In the genomic region with DNA sequence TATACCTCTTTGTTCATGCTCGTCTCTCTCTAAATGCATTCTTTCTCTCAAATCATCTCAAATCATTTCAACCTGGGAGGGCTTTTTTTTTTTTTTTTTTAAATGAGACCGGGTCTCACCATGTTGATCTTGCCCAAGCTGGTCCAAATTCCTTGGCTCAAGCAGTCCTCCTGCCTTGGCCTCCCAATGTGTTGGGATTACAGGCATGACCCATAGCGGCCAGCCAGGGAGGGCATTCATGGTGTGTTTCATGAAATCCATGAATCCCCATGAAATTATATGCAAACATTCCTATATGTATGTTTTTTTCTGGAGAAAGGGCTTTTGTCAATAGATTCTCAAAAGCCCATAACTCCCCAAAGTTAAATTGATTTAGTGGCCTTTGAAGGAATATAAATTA, we compare ENCODE assay signal across 30 cellular contexts.
"Had no signal": no experiment of that assay in that cellular context is flagged by ENCODE, and none has a peak within 500 bp of the region (broad histone marks: within the 10 kb centered on the region; RNA-seq: fewer than 3 reads in every experiment).

No MANE protein-coding gene starts in this region.

- H3K9me3 Mint-ChIP-seq: activated naive CD4-positive, alpha-beta T cell treated with anti-CD3 and anti-CD28 coated beads for 36 hours had no signal

- ATAC-seq: activated CD8-positive, alpha-beta T cell treated with anti-CD3 and anti-CD28 coated beads for 36 hours; body of pancreas; PC-3 had no signal

- H3K27me3 Mint-ChIP-seq: activated CD4-positive, alpha-beta T cell treated with anti-CD3 and anti-CD28 coated beads, Interleukin-2, amount 10 ng/mL, durations not matched to agents 24 days and 14 days; activated CD8-positive, alpha-beta T cell treated with anti-CD3 and anti-CD28 coated beads for 36 hours; activated naive CD8-positive, alpha-beta T cell treated with anti-CD3 and anti-CD28 coated beads, Interleukin-2, amount 10 ng/mL, durations not matched to agents 7 days and 5 days; IgD-negative memory B cell had no signal

- DNase-seq: activated CD4-positive, alpha-beta T cell treated with anti-CD3 and anti-CD28 coated beads, Interleukin-2, amount 10 ng/mL, durations not matched to agents 24 days and 14 days; activated CD4-positive, alpha-beta T cell treated with anti-CD3 and anti-CD28 coated beads, Interleukin-2, amount 50 U/mL, for 4 hours; activated CD8-positive, alpha-beta T cell treated with anti-CD3 and anti-CD28 coated beads for 36 hours; activated gamma-delta T cell treated with Interleukin-2 at 50 U/mL for 16 hours; activated naive CD4-positive, alpha-beta T cell treated with anti-CD3 and anti-CD28 coated beads for 36 hours; activated naive CD8-positive, alpha-beta T cell treated with anti-CD3 and anti-CD28 coated beads, Interleukin-2, amount 10 ng/mL, durations not matched to agents 7 days and 5 days; activated T-cell treated with anti-CD3 and anti-CD28 coated beads, Interleukin-2, amount 50 U/mL, for 1 hour; adrenal gland; body of pancreas; Karpas-422; KBM-7; MG63; NCI-H1048; NCI-H1105 treated with DMSO at 0.1 percent for 48 hours; NCI-H1436; NCI-H1694; NCI-H1930; NCI-H2081 treated with DMSO at 0.1 percent for 48 hours; NCI-H226; NCI-H446 treated with DMSO at 0.1 percent for 48 hours; NCI-H524; PC-3; Peyer's patch; RPMI8226; SIG-M5; SW 1271 had no signal

- H3K27ac Mint-ChIP-seq: activated CD4-positive, alpha-beta T cell treated with anti-CD3 and anti-CD28 coated beads, Interleukin-2, amount 10 ng/mL, durations not matched to agents 24 days and 14 days; activated CD8-positive, alpha-beta T cell treated with anti-CD3 and anti-CD28 coated beads for 36 hours; activated naive CD4-positive, alpha-beta T cell treated with anti-CD3 and anti-CD28 coated beads for 36 hours; activated naive CD8-positive, alpha-beta T cell treated with anti-CD3 and anti-CD28 coated beads, Interleukin-2, amount 10 ng/mL, durations not matched to agents 7 days and 5 days; activated T-helper 1 cell treated with anti-CD3 and anti-CD28 coated beads, Interleukin-12 subunit alpha, Interleukin-12 subunit beta, Interleukin-2, Interleukin-4 antibody, amounts not matched to agents 30 ng/mL and 10 ng/mL and 1 ng/mL, durations not matched to agents 14 hours and 24 hours and 36 hours; IgD-negative memory B cell; T-helper 2 cell treated with Interferon-gamma antibody and Interleukin-4, amounts not matched to agents 5 μg/mL and 100 μg/mL, for 36 hours had no signal

- H3K9me3 ChIP-seq: adrenal gland, body of pancreas, breast epithelium, MG63, Peyer's patch had no signal

- H3K4me3 Mint-ChIP-seq: activated CD4-positive, alpha-beta T cell treated with anti-CD3 and anti-CD28 coated beads, Interleukin-2, amount 10 ng/mL, durations not matched to agents 24 days and 14 days; activated CD8-positive, alpha-beta T cell treated with anti-CD3 and anti-CD28 coated beads for 36 hours; activated naive CD4-positive, alpha-beta T cell treated with anti-CD3 and anti-CD28 coated beads for 36 hours; activated naive CD8-positive, alpha-beta T cell treated with anti-CD3 and anti-CD28 coated beads, Interleukin-2, amount 10 ng/mL, durations not matched to agents 7 days and 5 days; activated T-helper 1 cell treated with anti-CD3 and anti-CD28 coated beads, Interleukin-12 subunit alpha, Interleukin-12 subunit beta, Interleukin-2, Interleukin-4 antibody, amounts not matched to agents 30 ng/mL and 10 ng/mL and 1 ng/mL, durations not matched to agents 14 hours and 24 hours and 36 hours; IgD-negative memory B cell; T-helper 2 cell treated with Interferon-gamma antibody and Interleukin-4, amounts not matched to agents 5 μg/mL and 100 μg/mL, for 36 hours had no signal
